In genomic region chr9:73780916-73781315, GRCh38 we compare ENCODE assay signal across 1 cellular context.
TF ChIP-seq lines count a peak whose summit lies in the region.

No MANE protein-coding gene starts in this region.

TF ChIP-seq in HepG2, 621 proteins besides CTCF, POLR2A, EP300 and RAD21 (continued from another document):
- TF ChIP-seq ZNF142 (CRISPR knock-in tag; IDR thresholded peaks at IDR 0.05) = no peak
- TF ChIP-seq NR0B2 (CRISPR knock-in tag; IDR thresholded peaks at IDR 0.05) = no peak
- no peak for TF ChIP-seq SMARCC2 (IDR thresholded peaks at IDR 0.05)
- TF ChIP-seq ZNF629 (CRISPR knock-in tag; conservative IDR thresholded peaks at IDR 0.05) = no peak
- no peak for TF ChIP-seq MED1 (CRISPR knock-in tag; IDR thresholded peaks at IDR 0.05)
- TF ChIP-seq KDM5B (CRISPR knock-in tag; IDR thresholded peaks at IDR 0.05; ENCODE audit: borderline replicate concordance) = no peak
